Comparison of ENCODE assay signal across 1 cellular context in the genomic region with DNA sequence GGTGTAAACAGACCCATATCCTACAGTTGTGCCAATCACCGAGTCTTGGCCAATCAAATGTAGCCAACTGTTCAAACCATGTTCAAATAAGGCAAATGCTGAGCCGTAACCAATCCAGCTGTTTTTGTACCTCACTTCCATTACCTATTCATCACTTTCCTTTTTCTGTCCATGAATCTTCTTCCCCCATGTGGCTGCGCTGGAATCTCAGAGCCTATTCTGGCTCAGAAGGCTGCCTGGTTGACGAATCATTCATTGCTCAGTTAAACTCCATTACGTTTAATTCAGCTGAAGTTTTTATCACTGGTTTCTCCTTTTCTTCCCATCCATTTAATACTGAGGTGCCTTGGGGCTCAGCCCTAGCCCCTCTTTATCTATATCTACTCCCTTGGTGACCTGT.
TF ChIP-seq lines count a peak whose summit lies in the region.

No MANE protein-coding gene starts in this region.

TF ChIP-seq in GM23338, 12 proteins besides CTCF, POLR2A, EP300 and RAD21 (continued from another document):
- TF ChIP-seq, protein P1, sequence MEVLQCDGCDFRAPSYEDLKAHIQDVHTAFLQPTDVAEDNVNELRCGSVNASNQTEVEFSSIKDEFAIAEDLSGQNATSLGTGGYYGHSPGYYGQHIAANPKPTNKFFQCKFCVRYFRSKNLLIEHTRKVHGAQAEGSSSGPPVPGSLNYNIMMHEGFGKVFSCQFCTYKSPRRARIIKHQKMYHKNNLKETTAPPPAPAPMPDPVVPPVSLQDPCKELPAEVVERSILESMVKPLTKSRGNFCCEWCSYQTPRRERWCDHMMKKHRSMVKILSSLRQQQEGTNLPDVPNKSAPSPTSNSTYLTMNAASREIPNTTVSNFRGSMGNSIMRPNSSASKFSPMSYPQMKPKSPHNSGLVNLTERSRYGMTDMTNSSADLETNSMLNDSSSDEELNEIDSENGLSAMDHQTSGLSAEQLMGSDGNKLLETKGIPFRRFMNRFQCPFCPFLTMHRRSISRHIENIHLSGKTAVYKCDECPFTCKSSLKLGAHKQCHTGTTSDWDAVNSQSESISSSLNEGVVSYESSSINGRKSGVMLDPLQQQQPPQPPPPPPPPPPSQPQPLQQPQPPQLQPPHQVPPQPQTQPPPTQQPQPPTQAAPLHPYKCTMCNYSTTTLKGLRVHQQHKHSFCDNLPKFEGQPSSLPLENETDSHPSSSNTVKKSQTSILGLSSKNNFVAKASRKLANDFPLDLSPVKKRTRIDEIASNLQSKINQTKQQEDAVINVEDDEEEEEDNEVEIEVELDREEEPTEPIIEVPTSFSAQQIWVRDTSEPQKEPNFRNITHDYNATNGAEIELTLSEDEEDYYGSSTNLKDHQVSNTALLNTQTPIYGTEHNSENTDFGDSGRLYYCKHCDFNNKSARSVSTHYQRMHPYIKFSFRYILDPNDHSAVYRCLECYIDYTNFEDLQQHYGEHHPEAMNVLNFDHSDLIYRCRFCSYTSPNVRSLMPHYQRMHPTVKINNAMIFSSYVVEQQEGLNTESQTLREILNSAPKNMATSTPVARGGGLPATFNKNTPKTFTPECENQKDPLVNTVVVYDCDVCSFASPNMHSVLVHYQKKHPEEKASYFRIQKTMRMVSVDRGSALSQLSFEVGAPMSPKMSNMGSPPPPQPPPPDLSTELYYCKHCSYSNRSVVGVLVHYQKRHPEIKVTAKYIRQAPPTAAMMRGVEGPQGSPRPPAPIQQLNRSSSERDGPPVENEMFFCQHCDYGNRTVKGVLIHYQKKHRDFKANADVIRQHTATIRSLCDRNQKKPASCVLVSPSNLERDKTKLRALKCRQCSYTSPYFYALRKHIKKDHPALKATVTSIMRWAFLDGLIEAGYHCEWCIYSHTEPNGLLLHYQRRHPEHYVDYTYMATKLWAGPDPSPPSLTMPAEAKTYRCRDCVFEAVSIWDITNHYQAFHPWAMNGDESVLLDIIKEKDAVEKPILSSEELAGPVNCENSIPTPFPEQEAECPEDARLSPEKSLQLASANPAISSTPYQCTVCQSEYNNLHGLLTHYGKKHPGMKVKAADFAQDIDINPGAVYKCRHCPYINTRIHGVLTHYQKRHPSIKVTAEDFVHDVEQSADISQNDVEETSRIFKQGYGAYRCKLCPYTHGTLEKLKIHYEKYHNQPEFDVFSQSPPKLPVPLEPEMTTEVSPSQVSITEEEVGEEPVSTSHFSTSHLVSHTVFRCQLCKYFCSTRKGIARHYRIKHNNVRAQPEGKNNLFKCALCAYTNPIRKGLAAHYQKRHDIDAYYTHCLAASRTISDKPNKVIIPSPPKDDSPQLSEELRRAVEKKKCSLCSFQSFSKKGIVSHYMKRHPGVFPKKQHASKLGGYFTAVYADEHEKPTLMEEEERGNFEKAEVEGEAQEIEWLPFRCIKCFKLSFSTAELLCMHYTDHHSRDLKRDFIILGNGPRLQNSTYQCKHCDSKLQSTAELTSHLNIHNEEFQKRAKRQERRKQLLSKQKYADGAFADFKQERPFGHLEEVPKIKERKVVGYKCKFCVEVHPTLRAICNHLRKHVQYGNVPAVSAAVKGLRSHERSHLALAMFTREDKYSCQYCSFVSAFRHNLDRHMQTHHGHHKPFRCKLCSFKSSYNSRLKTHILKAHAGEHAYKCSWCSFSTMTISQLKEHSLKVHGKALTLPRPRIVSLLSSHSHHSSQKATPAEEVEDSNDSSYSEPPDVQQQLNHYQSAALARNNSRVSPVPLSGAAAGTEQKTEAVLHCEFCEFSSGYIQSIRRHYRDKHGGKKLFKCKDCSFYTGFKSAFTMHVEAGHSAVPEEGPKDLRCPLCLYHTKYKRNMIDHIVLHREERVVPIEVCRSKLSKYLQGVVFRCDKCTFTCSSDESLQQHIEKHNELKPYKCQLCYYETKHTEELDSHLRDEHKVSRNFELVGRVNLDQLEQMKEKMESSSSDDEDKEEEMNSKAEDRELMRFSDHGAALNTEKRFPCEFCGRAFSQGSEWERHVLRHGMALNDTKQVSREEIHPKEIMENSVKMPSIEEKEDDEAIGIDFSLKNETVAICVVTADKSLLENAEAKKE (CRISPR knock-in tag; IDR thresholded peaks at IDR 0.05), result no peak
- TF ChIP-seq, protein P2, sequence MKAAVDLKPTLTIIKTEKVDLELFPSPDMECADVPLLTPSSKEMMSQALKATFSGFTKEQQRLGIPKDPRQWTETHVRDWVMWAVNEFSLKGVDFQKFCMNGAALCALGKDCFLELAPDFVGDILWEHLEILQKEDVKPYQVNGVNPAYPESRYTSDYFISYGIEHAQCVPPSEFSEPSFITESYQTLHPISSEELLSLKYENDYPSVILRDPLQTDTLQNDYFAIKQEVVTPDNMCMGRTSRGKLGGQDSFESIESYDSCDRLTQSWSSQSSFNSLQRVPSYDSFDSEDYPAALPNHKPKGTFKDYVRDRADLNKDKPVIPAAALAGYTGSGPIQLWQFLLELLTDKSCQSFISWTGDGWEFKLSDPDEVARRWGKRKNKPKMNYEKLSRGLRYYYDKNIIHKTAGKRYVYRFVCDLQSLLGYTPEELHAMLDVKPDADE (IDR thresholded peaks at IDR 0.05), result no peak
- TF ChIP-seq JUNB (IDR thresholded peaks at IDR 0.05; ENCODE audit: unreplicated experiment) (no peak), POLR2AphosphoS5 (IDR thresholded peaks at IDR 0.05; ENCODE audit: low read depth) (no peak), STAT1 (IDR thresholded peaks at IDR 0.05; ENCODE audit: unreplicated experiment) (no peak), NANOG (IDR thresholded peaks at IDR 0.05; ENCODE audit: borderline replicate concordance) (no peak), CREB1 (CRISPR knock-in tag; IDR thresholded peaks at IDR 0.05; ENCODE audit: low read depth) (no peak), EZH2 (IDR thresholded peaks at IDR 0.05; ENCODE audit: low read depth, unreplicated experiment) (no peak), ZNF331 (CRISPR knock-in tag; IDR thresholded peaks at IDR 0.05; ENCODE audit: low read depth) (no peak)
- TF ChIP-seq, protein P3, sequence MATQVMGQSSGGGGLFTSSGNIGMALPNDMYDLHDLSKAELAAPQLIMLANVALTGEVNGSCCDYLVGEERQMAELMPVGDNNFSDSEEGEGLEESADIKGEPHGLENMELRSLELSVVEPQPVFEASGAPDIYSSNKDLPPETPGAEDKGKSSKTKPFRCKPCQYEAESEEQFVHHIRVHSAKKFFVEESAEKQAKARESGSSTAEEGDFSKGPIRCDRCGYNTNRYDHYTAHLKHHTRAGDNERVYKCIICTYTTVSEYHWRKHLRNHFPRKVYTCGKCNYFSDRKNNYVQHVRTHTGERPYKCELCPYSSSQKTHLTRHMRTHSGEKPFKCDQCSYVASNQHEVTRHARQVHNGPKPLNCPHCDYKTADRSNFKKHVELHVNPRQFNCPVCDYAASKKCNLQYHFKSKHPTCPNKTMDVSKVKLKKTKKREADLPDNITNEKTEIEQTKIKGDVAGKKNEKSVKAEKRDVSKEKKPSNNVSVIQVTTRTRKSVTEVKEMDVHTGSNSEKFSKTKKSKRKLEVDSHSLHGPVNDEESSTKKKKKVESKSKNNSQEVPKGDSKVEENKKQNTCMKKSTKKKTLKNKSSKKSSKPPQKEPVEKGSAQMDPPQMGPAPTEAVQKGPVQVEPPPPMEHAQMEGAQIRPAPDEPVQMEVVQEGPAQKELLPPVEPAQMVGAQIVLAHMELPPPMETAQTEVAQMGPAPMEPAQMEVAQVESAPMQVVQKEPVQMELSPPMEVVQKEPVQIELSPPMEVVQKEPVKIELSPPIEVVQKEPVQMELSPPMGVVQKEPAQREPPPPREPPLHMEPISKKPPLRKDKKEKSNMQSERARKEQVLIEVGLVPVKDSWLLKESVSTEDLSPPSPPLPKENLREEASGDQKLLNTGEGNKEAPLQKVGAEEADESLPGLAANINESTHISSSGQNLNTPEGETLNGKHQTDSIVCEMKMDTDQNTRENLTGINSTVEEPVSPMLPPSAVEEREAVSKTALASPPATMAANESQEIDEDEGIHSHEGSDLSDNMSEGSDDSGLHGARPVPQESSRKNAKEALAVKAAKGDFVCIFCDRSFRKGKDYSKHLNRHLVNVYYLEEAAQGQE (IDR thresholded peaks at IDR 0.05; ENCODE audit: unreplicated experiment), result no peak
